In the genomic region with DNA sequence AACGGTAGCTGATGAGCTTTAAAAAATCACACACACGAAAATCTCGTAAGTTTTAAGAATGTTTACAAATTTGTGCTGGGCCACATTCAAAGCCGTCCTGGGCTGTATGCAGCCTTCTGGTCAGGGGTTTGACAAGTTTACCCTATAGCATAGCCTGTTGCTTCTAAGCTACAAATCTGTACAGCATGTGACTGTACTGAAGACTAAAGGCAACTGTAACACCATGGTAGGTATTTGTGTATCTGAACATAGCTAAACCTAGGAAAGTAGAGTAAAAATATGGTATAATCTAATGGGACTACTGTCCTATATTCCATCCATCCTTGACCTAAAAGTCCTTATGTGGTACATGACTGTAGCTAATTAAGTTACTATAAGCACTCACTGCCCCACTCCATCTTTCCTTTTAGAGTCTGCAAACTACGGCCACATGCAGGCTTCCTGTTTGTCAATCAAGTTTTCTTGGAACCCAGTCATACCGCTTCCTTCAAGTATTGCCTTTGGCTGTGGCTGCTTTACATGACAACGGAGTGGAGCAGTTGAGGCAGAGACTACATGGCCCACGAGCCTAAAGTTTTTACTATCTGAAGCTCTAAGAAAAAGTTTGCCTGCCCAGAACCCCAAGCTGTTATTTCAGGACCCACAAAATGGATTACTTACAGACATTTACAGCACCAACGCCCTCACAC, we compare ENCODE assay signal across 19 cellular contexts. TPM values are rescaled to one million over a fixed set of nuclear protein-coding genes. Genes with fewer than 3 reads are reported as not detected.
DNase-seq lines count a peak whose midpoint lies in the region; ATAC-seq and TF ChIP-seq lines count a peak whose summit lies in the region.
"Had no signal": no experiment of that assay in that cellular context is flagged by ENCODE, and none has a peak within 500 bp of the region (broad histone marks: within the 10 kb centered on the region; RNA-seq: fewer than 3 reads in every experiment).

No MANE protein-coding gene starts in this region.

- intact Hi-C loops in breast epithelium (cut with DNase I; ENCODE audit: low total_unique reads) = no loop called here

- H3K4me3 Mint-ChIP-seq in activated naive CD8-positive, alpha-beta T cell treated with anti-CD3 and anti-CD28 coated beads, Interleukin-2, amount 10 ng/mL, durations not matched to agents 7 days and 5 days = peak overlapping the region; percentile 79
- no peak overlapping the region for H3K4me3 Mint-ChIP-seq in activated naive CD8-positive, alpha-beta T cell treated with anti-CD3 and anti-CD28 coated beads for 36 hours
- H3K4me3 Mint-ChIP-seq in stimulated activated effector memory CD8-positive, alpha-beta T cell treated with anti-CD3 and anti-CD28 coated beads, Interleukin-12 subunit alpha, Interleukin-12 subunit beta, amount 100 ng/mL, for 72 hours = no peak overlapping the region

- peak overlapping the region; percentile 99 for H3K27ac ChIP-seq in RWPE2 (ENCODE audit: poor library complexity, severe bottlenecking)
- H3K27ac ChIP-seq in breast epithelium = peak overlapping the region; percentile 25 to 98
- H3K27ac ChIP-seq: neutrophil, right atrium auricular region, vagina had no signal

- H3K4me3 ChIP-seq in RWPE2 (ENCODE audit: severe bottlenecking) (no peak overlapping the region), breast epithelium (no peak overlapping the region)
- H3K4me3 ChIP-seq: GM12878, MG63, right atrium auricular region, vagina had no signal

- H3K27me3 Mint-ChIP-seq in activated naive CD8-positive, alpha-beta T cell treated with anti-CD3 and anti-CD28 coated beads, Interleukin-2, amount 10 ng/mL, durations not matched to agents 7 days and 5 days = peaks cover 30% of the 10 kb centered on the region
- peaks cover 61% of the 10 kb centered on the region for H3K27me3 Mint-ChIP-seq in activated naive CD8-positive, alpha-beta T cell treated with anti-CD3 and anti-CD28 coated beads for 36 hours

- POLR2A ChIA-PET in activated naive CD8-positive, alpha-beta T cell treated with anti-CD3 and anti-CD28 coated beads, Interleukin-2, amount 10 ng/mL, durations not matched to agents 7 days and 5 days (lab: Charles Lee) = interaction anchor here (0.6 to 1.5 kb wide), 6 partner anchors 8 to 1488 kb away, joined by 3 to 10 read pairs (median 4); partner anchors contain the start of gene ATF1

- no peak for TF ChIP-seq CTCF in RWPE2 (IDR thresholded peaks at IDR 0.05; ENCODE audit: poor library complexity, severe bottlenecking)
- no peak for TF ChIP-seq CTCF in breast epithelium (IDR thresholded peaks at IDR 0.05)
- TF ChIP-seq CTCF in GM13977 (IDR thresholded peaks at IDR 0.05; ENCODE audit: extremely low read depth, insufficient read depth, missing control alignments) = no peak

- H3K36me3 Mint-ChIP-seq in activated naive CD8-positive, alpha-beta T cell treated with anti-CD3 and anti-CD28 coated beads, Interleukin-2, amount 10 ng/mL, durations not matched to agents 7 days and 5 days = peaks cover 19% of the 10 kb centered on the region
- peaks cover 2% of the 10 kb centered on the region for H3K36me3 Mint-ChIP-seq in activated naive CD8-positive, alpha-beta T cell treated with anti-CD3 and anti-CD28 coated beads for 36 hours
- peaks cover 4% of the 10 kb centered on the region for H3K36me3 Mint-ChIP-seq in stimulated activated effector memory CD8-positive, alpha-beta T cell treated with anti-CD3 and anti-CD28 coated beads, Interleukin-12 subunit alpha, Interleukin-12 subunit beta, amount 100 ng/mL, for 72 hours

- peak overlapping the region; percentile 98 for H3K27ac Mint-ChIP-seq in activated naive CD8-positive, alpha-beta T cell treated with anti-CD3 and anti-CD28 coated beads, Interleukin-2, amount 10 ng/mL, durations not matched to agents 7 days and 5 days
- H3K27ac Mint-ChIP-seq in activated naive CD8-positive, alpha-beta T cell treated with anti-CD3 and anti-CD28 coated beads for 36 hours = no peak overlapping the region
- H3K27ac Mint-ChIP-seq in stimulated activated effector memory CD8-positive, alpha-beta T cell treated with anti-CD3 and anti-CD28 coated beads, Interleukin-12 subunit alpha, Interleukin-12 subunit beta, amount 100 ng/mL, for 72 hours = no peak overlapping the region

- H3K4me1 Mint-ChIP-seq in activated naive CD8-positive, alpha-beta T cell treated with anti-CD3 and anti-CD28 coated beads, Interleukin-2, amount 10 ng/mL, durations not matched to agents 7 days and 5 days = peaks cover 64% of the 10 kb centered on the region
- H3K4me1 Mint-ChIP-seq in activated naive CD8-positive, alpha-beta T cell treated with anti-CD3 and anti-CD28 coated beads for 36 hours = peaks cover 15% of the 10 kb centered on the region
- peaks cover 35% of the 10 kb centered on the region for H3K4me1 Mint-ChIP-seq in stimulated activated effector memory CD8-positive, alpha-beta T cell treated with anti-CD3 and anti-CD28 coated beads, Interleukin-12 subunit alpha, Interleukin-12 subunit beta, amount 100 ng/mL, for 72 hours

- no peak for TF ChIP-seq POLR2A in breast epithelium (IDR thresholded peaks at IDR 0.05)

- H3K27me3 ChIP-seq in RWPE2 (ENCODE audit: insufficient read depth, poor library complexity, severe bottlenecking) (no peaks in the 10 kb centered on the region), breast epithelium (no peaks in the 10 kb centered on the region)
- H3K27me3 ChIP-seq: MG63, right atrium auricular region, vagina had no signal

- in situ Hi-C loops in GM13977 (cut with MboI; ENCODE audit: low pct_unique_long_range_greater_than_20kb, low sequenced_read_pairs, unreplicated experiment) = no loop called here

- H3K9me3 ChIP-seq in RWPE2 (ENCODE audit: severe bottlenecking) = no peaks in the 10 kb centered on the region
- H3K9me3 ChIP-seq in breast epithelium = no peaks in the 10 kb centered on the region
- H3K9me3 ChIP-seq: MG63, neutrophil, right atrium auricular region, vagina had no signal

- ATAC-seq in activated naive CD8-positive, alpha-beta T cell treated with anti-CD3 and anti-CD28 coated beads, Interleukin-2, amount 10 ng/mL, durations not matched to agents 7 days and 5 days (ENCODE audit: low read depth) = peak; percentile 84
- no peak for ATAC-seq in RWPE2 (ENCODE audit: low read depth)
- peak; percentile 62 for ATAC-seq in stimulated activated effector memory CD8-positive, alpha-beta T cell treated with anti-CD3 and anti-CD28 coated beads, Interleukin-12 subunit alpha, Interleukin-12 subunit beta, amount 100 ng/mL, for 72 hours
- ATAC-seq in HG03521 (IDR thresholded peaks at IDR 0.05; ENCODE audit: unreplicated experiment) = no peak
- ATAC-seq in GM21528 (IDR thresholded peaks at IDR 0.05; ENCODE audit: low FRiP score, unreplicated experiment) = no peak
- ATAC-seq: left cardiac atrium had no signal

- H3K9me3 Mint-ChIP-seq in activated naive CD8-positive, alpha-beta T cell treated with anti-CD3 and anti-CD28 coated beads, Interleukin-2, amount 10 ng/mL, durations not matched to agents 7 days and 5 days = no peaks in the 10 kb centered on the region
- no peaks in the 10 kb centered on the region for H3K9me3 Mint-ChIP-seq in activated naive CD8-positive, alpha-beta T cell treated with anti-CD3 and anti-CD28 coated beads for 36 hours
- H3K9me3 Mint-ChIP-seq in stimulated activated effector memory CD8-positive, alpha-beta T cell treated with anti-CD3 and anti-CD28 coated beads, Interleukin-12 subunit alpha, Interleukin-12 subunit beta, amount 100 ng/mL, for 72 hours = no peaks in the 10 kb centered on the region

- peak; percentile 33 for DNase-seq in activated naive CD8-positive, alpha-beta T cell treated with anti-CD3 and anti-CD28 coated beads, Interleukin-2, amount 10 ng/mL, durations not matched to agents 7 days and 5 days
- DNase-seq in activated naive CD8-positive, alpha-beta T cell treated with anti-CD3 and anti-CD28 coated beads for 36 hours = no peak
- no peak for DNase-seq in RWPE2 (ENCODE audit: low spot score)
- DNase-seq in breast epithelium (ENCODE audit: low spot score in 2 of 2) = no peak
- no peak for DNase-seq in stimulated activated effector memory CD8-positive, alpha-beta T cell treated with anti-CD3 and anti-CD28 coated beads, Interleukin-12 subunit alpha, Interleukin-12 subunit beta, amount 100 ng/mL, for 72 hours (ENCODE audit: low spot score in 2 of 2)
- DNase-seq in GM13977 (ENCODE audit: low spot score) = no peak
- DNase-seq: activated T-cell treated with anti-CD3 and anti-CD28 coated beads for 4 hours; central memory CD4-positive, alpha-beta T cell; hypothalamus; left cardiac atrium; MG63; NCI-H187 had no signal

- peaks cover 15% of the 10 kb centered on the region for H3K36me3 ChIP-seq in RWPE2 (ENCODE audit: low read depth)
- no peaks in the 10 kb centered on the region for H3K36me3 ChIP-seq in breast epithelium
- H3K36me3 ChIP-seq: neutrophil, right atrium auricular region, vagina had no signal

- no peaks in the 10 kb centered on the region for H3K4me1 ChIP-seq in RWPE2 (ENCODE audit: insufficient read depth, poor library complexity, severe bottlenecking)
- H3K4me1 ChIP-seq in breast epithelium = peaks cover 0 to 23% of the 10 kb centered on the region in 2 donors

RNA-seq across cellular contexts. Expression of gene KRT7, which starts 18.5 kb away (rescaled TPM):
- total RNA-seq in activated naive CD8-positive, alpha-beta T cell treated with anti-CD3 and anti-CD28 coated beads, Interleukin-2, amount 10 ng/mL, durations not matched to agents 7 days and 5 days = 1 to 10 TPM; 8.5 to 8.9 TPM
- 1 to 10 TPM; 2.4 to 6.5 TPM for total RNA-seq in activated naive CD8-positive, alpha-beta T cell treated with anti-CD3 and anti-CD28 coated beads for 36 hours
- total RNA-seq in breast epithelium = 1,000 to 10,000 TPM in 1 of 3 donors, 100 to 1,000 TPM in 1, 1 to 10 TPM in 1; 4.2 to 1,051 (median 358) TPM
- total RNA-seq: HepG2 had no signal

RNA-seq across cellular contexts. Expression of gene KRT86, which starts 22.9 kb away (rescaled TPM):
- under 1 TPM in 1 of 2 experiments, not detected in 1; 0.14 TPM for total RNA-seq in activated naive CD8-positive, alpha-beta T cell treated with anti-CD3 and anti-CD28 coated beads, Interleukin-2, amount 10 ng/mL, durations not matched to agents 7 days and 5 days
- not detected for total RNA-seq in activated naive CD8-positive, alpha-beta T cell treated with anti-CD3 and anti-CD28 coated beads for 36 hours
- 1 to 10 TPM in 1 of 3 donors, under 1 TPM in 1, not detected in 1; 0.66 to 2.2 TPM for total RNA-seq in breast epithelium
- total RNA-seq: HepG2, left cardiac atrium, right atrium auricular region, vagina had no signal

RNA-seq across cellular contexts. Expression of gene KRT81, which starts 39.8 kb away (rescaled TPM):
- not detected for total RNA-seq in activated naive CD8-positive, alpha-beta T cell treated with anti-CD3 and anti-CD28 coated beads, Interleukin-2, amount 10 ng/mL, durations not matched to agents 7 days and 5 days
- not detected for total RNA-seq in activated naive CD8-positive, alpha-beta T cell treated with anti-CD3 and anti-CD28 coated beads for 36 hours
- 10 to 100 TPM in 1 of 3 donors, 1 to 10 TPM in 1, not detected in 1; 3.6 to 29.9 TPM for total RNA-seq in breast epithelium
- total RNA-seq: HepG2, left cardiac atrium, right atrium auricular region, vagina had no signal

RNA-seq across cellular contexts. Expression of gene KRT80, which starts 59.7 kb away (rescaled TPM):
- not detected for total RNA-seq in activated naive CD8-positive, alpha-beta T cell treated with anti-CD3 and anti-CD28 coated beads, Interleukin-2, amount 10 ng/mL, durations not matched to agents 7 days and 5 days
- not detected for total RNA-seq in activated naive CD8-positive, alpha-beta T cell treated with anti-CD3 and anti-CD28 coated beads for 36 hours
- total RNA-seq in breast epithelium = 1 to 10 TPM in 2 of 3 donors, not detected in 1; 2.9 to 9.8 TPM
- total RNA-seq: GM12878 had no signal

Comparison
In these comparisons a context has a peak if more than half of its experiments do, and no peak if none do; other contexts are left out.
1. ATAC-seq: peak in activated naive CD8-positive, alpha-beta T cell treated with anti-CD3 and anti-CD28 coated beads, Interleukin-2, amount 10 ng/mL, durations not matched to agents 7 days and 5 days (single experiment) and stimulated activated effector memory CD8-positive, alpha-beta T cell treated with anti-CD3 and anti-CD28 coated beads, Interleukin-12 subunit alpha, Interleukin-12 subunit beta, amount 100 ng/mL, for 72 hours (single experiment); none in RWPE2 (single experiment), HG03521 (single experiment) and GM21528 (single experiment).